In the genomic region with DNA sequence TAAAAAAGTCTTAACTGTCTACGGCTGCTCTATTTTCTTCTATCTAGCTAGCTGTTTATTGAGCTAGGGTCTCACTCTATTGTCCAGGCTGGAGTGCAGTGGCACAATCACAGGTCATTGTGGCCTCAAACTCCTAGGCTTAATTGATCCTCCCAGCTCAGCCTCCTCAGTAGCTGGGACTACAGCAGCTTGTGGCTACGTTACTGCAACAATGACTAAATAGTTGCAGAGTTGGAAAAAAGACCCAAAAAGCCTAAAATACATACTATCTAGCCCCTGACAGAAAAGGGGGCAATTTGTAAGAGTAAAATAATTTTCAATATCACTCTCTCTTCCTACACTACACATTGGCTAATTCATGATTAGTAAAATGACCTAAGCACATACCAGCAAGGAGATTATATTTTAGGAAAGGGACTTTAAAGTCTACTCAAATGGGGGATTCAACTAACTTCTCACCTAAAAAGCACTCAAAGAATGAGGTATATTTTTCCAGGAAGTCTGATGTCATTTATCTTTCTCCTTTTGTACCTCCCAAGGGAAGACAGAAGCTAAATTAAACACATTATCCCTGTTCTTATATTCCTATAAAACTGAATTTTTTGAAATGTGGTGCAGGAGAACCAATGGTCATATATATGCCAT, we compare ENCODE assay signal across 8 cellular contexts.
DNase-seq lines count a peak whose midpoint lies in the region; ATAC-seq, FAIRE-seq and TF ChIP-seq lines count a peak whose summit lies in the region.

No MANE protein-coding gene starts in this region.

- DNase-seq in PC-9 (no peak), coronary artery (ENCODE audit: low spot score) (no peak), HTR-8/SVneo (ENCODE audit: insufficient read length, low spot score) (no peak)
- no peak for DNase-seq in natural killer cell treated with Interleukin-12 subunit alpha and Interleukin-12 subunit beta and Interleukin-15 and Interleukin-18, amount 100 ng/mL, for 72 hours (ENCODE audit: low spot score)

- H3K9me3 ChIP-seq in PC-9 (ENCODE audit: insufficient read depth, low read depth) = no peaks in the 10 kb centered on the region

- TF ChIP-seq CTCF in PC-9 (conservative IDR thresholded peaks at IDR 0.05) (no peak), coronary artery (IDR thresholded peaks at IDR 0.05) (no peak)

- H3K27ac ChIP-seq in ACC112 (ENCODE audit: low read depth, low read length) (peak overlapping the region; percentile 97), PC-9 (peak overlapping the region; percentile 79), coronary artery (peak overlapping the region; percentile 80 to 87)

- H4K20me1 ChIP-seq in PC-9 (ENCODE audit: insufficient read depth) = peaks cover 16% of the 10 kb centered on the region

- H3K36me3 Mint-ChIP-seq in natural killer cell treated with Interleukin-12 subunit alpha and Interleukin-12 subunit beta and Interleukin-15 and Interleukin-18, amount 100 ng/mL, for 72 hours = peaks cover 4% of the 10 kb centered on the region

- BruUV-seq in PC-9 (replicated peaks; lab: Mats Ljungman, UMichigan) = no TSS peak

- H2AFZ ChIP-seq in ACC112 (ENCODE audit: low read length, unreplicated experiment) (no peak overlapping the region), PC-9 (no peak overlapping the region)

- peaks cover 30 to 36% of the 10 kb centered on the region in 2 donors for H3K4me1 Mint-ChIP-seq in natural killer cell treated with Interleukin-12 subunit alpha and Interleukin-12 subunit beta and Interleukin-15 and Interleukin-18, amount 100 ng/mL, for 72 hours (ENCODE audit: low read depth in 2 of 2)

- peak overlapping the region; percentile 93 to 98 for H3K27ac Mint-ChIP-seq in natural killer cell treated with Interleukin-12 subunit alpha and Interleukin-12 subunit beta and Interleukin-15 and Interleukin-18, amount 100 ng/mL, for 72 hours

- H3K79me2 ChIP-seq in ACC112 (ENCODE audit: control insufficient read depth, insufficient read depth, low read length, unreplicated experiment) (peaks cover 31% of the 10 kb centered on the region), PC-9 (ENCODE audit: low read depth) (peaks cover 68% of the 10 kb centered on the region)

- peaks cover 64% of the 10 kb centered on the region for H3K4me1 ChIP-seq in ACC112 (ENCODE audit: control insufficient read depth, insufficient read depth, low read length, unreplicated experiment)
- peaks cover 40% of the 10 kb centered on the region for H3K4me1 ChIP-seq in PC-9 (replicated peaks; ENCODE audit: insufficient read depth)

- peak overlapping the region; percentile 77 for H3K4me3 Mint-ChIP-seq in natural killer cell treated with Interleukin-12 subunit alpha and Interleukin-12 subunit beta and Interleukin-15 and Interleukin-18, amount 100 ng/mL, for 72 hours

- H3K36me3 ChIP-seq in ACC112 (ENCODE audit: insufficient read depth, low read length) (peaks cover 12% of the 10 kb centered on the region; the same call in 1 of the 2 replicates), PC-9 (ENCODE audit: low read depth) (peaks cover 65% of the 10 kb centered on the region)

- H3K4me3 ChIP-seq in ACC112 (ENCODE audit: low read depth, low read length) = peak overlapping the region; percentile 10; the same call in 1 of the 2 replicates
- H3K4me3 ChIP-seq in PC-9 = peak overlapping the region; percentile 3; the same call in 1 of the 2 replicates
- H3K4me3 ChIP-seq in coronary artery = no peak overlapping the region

- FAIRE-seq in HTR-8/SVneo (lab: Jason Lieb, UNC) = no peak

- intact Hi-C loops in PC-9 (cut with micrococcal nuclease; ENCODE audit: unreplicated experiment) = loop anchor here (1.0 to 5.0 kb wide), 9 partner anchors 47 to 1347 kb away; partner anchors contain the start of gene NCOA3

- H3F3A ChIP-seq in PC-9 (ENCODE audit: insufficient read depth, low read depth) = peaks cover 84% of the 10 kb centered on the region

- H3K9me2 ChIP-seq in PC-9 (ENCODE audit: insufficient read depth) = no peaks in the 10 kb centered on the region

- CTCF ChIA-PET in PC-9 (lab: Charles Lee) = interaction anchor here (0.6 to 3.6 kb wide), 10 partner anchors 10 to 1346 kb away, joined by 3 to 47 read pairs (median 4); partner anchors contain the start of gene ZMYND8

- POLR2A ChIA-PET in PC-9 (lab: Charles Lee; ENCODE audit: unreplicated experiment) = interaction anchor here (0.5 to 0.8 kb wide), 6 partner anchors 47 to 754 kb away, joined by 3 to 5 read pairs (median 4); no protein-coding TSS in a partner anchor

- peak overlapping the region; percentile 57 for H3K4me2 ChIP-seq in PC-9

- no peak for ATAC-seq in natural killer cell treated with Interleukin-12 subunit alpha and Interleukin-12 subunit beta and Interleukin-15 and Interleukin-18, amount 100 ng/mL, for 72 hours
- ATAC-seq in GM18867 (IDR thresholded peaks at IDR 0.05; ENCODE audit: unreplicated experiment) (no peak), HG03520 (IDR thresholded peaks at IDR 0.05; ENCODE audit: unreplicated experiment) (no peak), GM18502 (IDR thresholded peaks at IDR 0.05; ENCODE audit: poor library complexity, unreplicated experiment) (no peak)

- H3K27me3 ChIP-seq in ACC112 (ENCODE audit: insufficient read depth, low read length) (no peaks in the 10 kb centered on the region), PC-9 (ENCODE audit: insufficient read depth, low read depth) (no peaks in the 10 kb centered on the region)

- no peaks in the 10 kb centered on the region for H3K9me3 Mint-ChIP-seq in natural killer cell treated with Interleukin-12 subunit alpha and Interleukin-12 subunit beta and Interleukin-15 and Interleukin-18, amount 100 ng/mL, for 72 hours

- no peaks in the 10 kb centered on the region for H3K27me3 Mint-ChIP-seq in natural killer cell treated with Interleukin-12 subunit alpha and Interleukin-12 subunit beta and Interleukin-15 and Interleukin-18, amount 100 ng/mL, for 72 hours
